Comparison of ENCODE assay signal across 16 cellular contexts in the genomic region with DNA sequence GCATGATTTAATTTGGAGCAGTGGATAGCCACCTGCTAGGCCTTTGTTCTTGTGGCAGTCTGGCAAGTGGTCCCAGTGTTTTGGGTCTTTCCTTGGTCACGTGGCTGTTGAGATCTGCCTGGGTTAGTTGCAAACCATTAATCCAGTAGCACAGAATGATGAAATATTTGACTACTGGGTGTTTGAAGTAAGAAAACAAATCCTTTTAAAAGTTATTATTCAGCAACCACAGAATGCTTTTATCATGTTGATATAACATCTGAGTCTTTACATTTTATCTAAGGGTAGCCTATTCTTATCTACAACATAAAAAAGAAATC.
A peak's percentile ranks its signal among the peaks of the same experiment; 100 is the strongest.
DNase-seq lines count a peak whose midpoint lies in the region; ATAC-seq, FAIRE-seq and TF ChIP-seq lines count a peak whose summit lies in the region.
"Had no signal": no experiment of that assay in that cellular context is flagged by ENCODE, and none has a peak within 500 bp of the region (broad histone marks: within the 10 kb centered on the region; RNA-seq: fewer than 3 reads in every experiment).

No MANE protein-coding gene starts in this region.

- H3K9ac ChIP-seq in HepG2 (ENCODE audit: insufficient read depth, low read depth, low read length) (no peak overlapping the region), mesenchymal stem cell (ENCODE audit: low read length) (no peak overlapping the region)
- H3K9ac ChIP-seq: BLaER1 had no signal

- H3K4me3 ChIP-seq in HepG2 (replicated peaks in 1 of 3; ENCODE audit: insufficient read depth in 1 of 3, low read depth in 2 of 3, low read length in 3 of 3), result no peak overlapping the region
- H3K4me3 ChIP-seq in mesenchymal stem cell (ENCODE audit: insufficient read depth in 1 of 2, low read depth in 1 of 2, low read length in 2 of 2), result no peak overlapping the region
- H3K4me3 ChIP-seq in suprapubic skin, result no peak overlapping the region
- H3K4me3 ChIP-seq: BLaER1, coronary artery, uterus had no signal

- peaks cover 12% of the 10 kb centered on the region for H3K79me1 ChIP-seq in mesenchymal stem cell (replicated peaks; ENCODE audit: low read length, poor library complexity, severe bottlenecking)

- no peak overlapping the region for H3K4ac ChIP-seq in mesenchymal stem cell (ENCODE audit: low read depth in 1 of 2, low read length in 2 of 2)

- no peak overlapping the region for H2AK5ac ChIP-seq in mesenchymal stem cell (ENCODE audit: low read length, severe bottlenecking)

- TF ChIP-seq EP300 in HepG2 (IDR thresholded peaks at IDR 0.05; ENCODE audit: low read depth in 2 of 2, low read length in 2 of 2), result no peak; a peak in 1 of 4 replicates
- no peak for TF ChIP-seq EP300 in HepG2 (CRISPR knock-in tag; IDR thresholded peaks at IDR 0.05; ENCODE audit: borderline replicate concordance)
- TF ChIP-seq EP300 in suprapubic skin (IDR thresholded peaks at IDR 0.05), result no peak

- no peak for FAIRE-seq in HepG2 (lab: Jason Lieb, UNC)

- intact Hi-C loops in HepG2 (cut with micrococcal nuclease; ENCODE audit: unreplicated experiment), result no loop called here

- no peak overlapping the region for H2BK120ac ChIP-seq in mesenchymal stem cell (ENCODE audit: low read depth, low read length)

- no peak overlapping the region for H2BK5ac ChIP-seq in mesenchymal stem cell (ENCODE audit: low read depth, low read length, poor library complexity, severe bottlenecking)

- DNase-seq in DMS 273 (lab: John Stamatoyannopoulos, UW; ENCODE audit: unreplicated experiment), result peak; percentile 84
- peak; percentile 100 for DNase-seq in NCI-H1105 treated with DMSO at 0.1 percent for 48 hours (lab: John Stamatoyannopoulos, UW)
- peak; percentile 97 for DNase-seq in NCI-H446 treated with DMSO at 0.1 percent for 48 hours (lab: John Stamatoyannopoulos, UW)
- peak; percentile 52 for DNase-seq in HepG2 (ENCODE audit: low spot score)
- DNase-seq in mesenchymal stem cell, result no peak
- DNase-seq in suprapubic skin (ENCODE audit: low spot score in 2 of 2), result no peak
- no peak for DNase-seq in activated effector memory CD4-positive, alpha-beta T cell treated with Interleukin-2 at 50 U/mL for 16 hours
- DNase-seq in NOMO-1 (lab: John Stamatoyannopoulos, UW; ENCODE audit: unreplicated experiment in 2 of 2), result no peak
- DNase-seq: activated CD4-positive, alpha-beta T cell treated with anti-CD3 and anti-CD28 coated beads for 48 hours; activated T-cell treated with anti-CD3 and anti-CD28 coated beads, Interleukin-2, amount 50 U/mL, for 24 hours; aorta; head of caudate nucleus; stimulated activated CD4-positive, alpha-beta T cell treated with anti-CD3 and anti-CD28 coated beads, Interleukin-4, amount 100 ng/mL, for 4 hours; uterus had no signal

- TF ChIP-seq RAD21 in HepG2 (CRISPR knock-in tag; IDR thresholded peaks at IDR 0.05), result no peak

- H2BK15ac ChIP-seq in mesenchymal stem cell (ENCODE audit: low read depth, poor library complexity, severe bottlenecking), result no peak overlapping the region

- no peak overlapping the region for H3K23ac ChIP-seq in mesenchymal stem cell (ENCODE audit: low read length in 2 of 2)

- no TSS peak for BruUV-seq in HepG2 (replicated peaks; lab: Mats Ljungman, UMichigan)

- H3K4me2 ChIP-seq in HepG2 (ENCODE audit: low read depth, low read length) (no peak overlapping the region), mesenchymal stem cell (ENCODE audit: low read length, poor library complexity, severe bottlenecking) (no peak overlapping the region)
- H3K4me2 ChIP-seq: BLaER1 had no signal

- H2AFZ ChIP-seq in HepG2 (ENCODE audit: low read length), result no peak overlapping the region
- H2AFZ ChIP-seq in mesenchymal stem cell (ENCODE audit: low read depth, low read length), result no peak overlapping the region

- no peak overlapping the region for H4K91ac ChIP-seq in mesenchymal stem cell (ENCODE audit: low read length)

- no peak for ATAC-seq in HepG2

- no peak overlapping the region for H2BK12ac ChIP-seq in mesenchymal stem cell (ENCODE audit: low read length in 2 of 2)

- H3K36me3 ChIP-seq in HepG2 (replicated peaks in 1 of 2; ENCODE audit: control insufficient read depth in 1 of 2, insufficient read depth in 2 of 2, low read length in 2 of 2), result no peaks in the 10 kb centered on the region
- H3K36me3 ChIP-seq in mesenchymal stem cell (ENCODE audit: control insufficient read depth in 1 of 2, insufficient read depth in 2 of 2, low read depth in 1 of 2, low read length in 2 of 2), result no peaks in the 10 kb centered on the region
- no peaks in the 10 kb centered on the region for H3K36me3 ChIP-seq in suprapubic skin
- H3K36me3 ChIP-seq: BLaER1, uterus had no signal

- H3K4me1 ChIP-seq in HepG2 (ENCODE audit: insufficient read depth, low read length), result peaks cover 30% of the 10 kb centered on the region
- H3K4me1 ChIP-seq in mesenchymal stem cell (ENCODE audit: control insufficient read depth, insufficient read depth, low read depth, low read length), result peaks cover 1% of the 10 kb centered on the region
- peaks cover 28% of the 10 kb centered on the region for H3K4me1 ChIP-seq in suprapubic skin
- H3K4me1 ChIP-seq: BLaER1, uterus had no signal

- no peak overlapping the region for H3K14ac ChIP-seq in mesenchymal stem cell (ENCODE audit: low read length in 2 of 2)

- no peak for TF ChIP-seq POLR2A in HepG2 (IDR thresholded peaks at IDR 0.05; ENCODE audit: insufficient read depth in 1 of 2, low read depth in 2 of 2, low read length in 2 of 2)
- no peak for TF ChIP-seq POLR2A in suprapubic skin (IDR thresholded peaks at IDR 0.05)

- CTCF ChIA-PET in HepG2 (lab: Yijun Ruan, JAX; ENCODE audit: low intra/inter-chr PET ratio, low total read pairs), result no interaction called here

- WGBS in HepG2 (ENCODE audit: low lambda C conversion rate), result 61% methylated on average over 1 of the region's 1 CpG
- no CpG with 5 or more reads among the region's 1 CpG for WGBS in mesenchymal stem cell
- 79% methylated on average over 1 of the region's 1 CpG for WGBS in suprapubic skin

- no peaks in the 10 kb centered on the region for H3K79me2 ChIP-seq in HepG2 (ENCODE audit: insufficient read depth, low read length)

- no peaks in the 10 kb centered on the region for H3K9me3 ChIP-seq in HepG2 (ENCODE audit: low read length)
- no peaks in the 10 kb centered on the region for H3K9me3 ChIP-seq in mesenchymal stem cell (ENCODE audit: control insufficient read depth, low read length)
- no peaks in the 10 kb centered on the region for H3K9me3 ChIP-seq in suprapubic skin
- H3K9me3 ChIP-seq: BLaER1, uterus had no signal

- H3K27me3 ChIP-seq in HepG2 (ENCODE audit: control insufficient read depth in 1 of 2, insufficient read depth in 2 of 2, low read length in 2 of 2), result no peaks in the 10 kb centered on the region
- no peaks in the 10 kb centered on the region for H3K27me3 ChIP-seq in mesenchymal stem cell (ENCODE audit: control insufficient read depth in 1 of 2, insufficient read depth in 1 of 2, low read length in 2 of 2)
- H3K27me3 ChIP-seq in suprapubic skin, result no peaks in the 10 kb centered on the region
- H3K27me3 ChIP-seq: BLaER1, uterus had no signal

- H4K20me1 ChIP-seq in HepG2 (ENCODE audit: insufficient read depth, low read length), result no peaks in the 10 kb centered on the region

- TF ChIP-seq CTCF in HepG2 (CRISPR knock-in tag; IDR thresholded peaks at IDR 0.05), result no peak
- TF ChIP-seq CTCF in suprapubic skin (IDR thresholded peaks at IDR 0.05), result no peak

- in situ Hi-C loops in HepG2 (cut with HindIII; ENCODE audit: extremely low pct_ligation_motif_present, low pct_unique_long_range_greater_than_20kb), result no loop called here

- H3K18ac ChIP-seq in mesenchymal stem cell (ENCODE audit: low read depth in 1 of 2, low read length in 2 of 2), result no peak overlapping the region

- POLR2A ChIA-PET in HepG2 (lab: Yijun Ruan, JAX), result no interaction called here

- H4K8ac ChIP-seq in mesenchymal stem cell (ENCODE audit: low read length), result no peak overlapping the region

- H3K27ac ChIP-seq in HepG2 (ENCODE audit: extremely low read length, insufficient read depth, low read length) (no peak overlapping the region), mesenchymal stem cell (ENCODE audit: low read length, poor library complexity, severe bottlenecking) (no peak overlapping the region), suprapubic skin (no peak overlapping the region)
- H3K27ac ChIP-seq: BLaER1, coronary artery, uterus had no signal

TF ChIP-seq in HepG2, 621 proteins besides CTCF, POLR2A, EP300 and RAD21:
- TF ChIP-seq, protein P1, sequence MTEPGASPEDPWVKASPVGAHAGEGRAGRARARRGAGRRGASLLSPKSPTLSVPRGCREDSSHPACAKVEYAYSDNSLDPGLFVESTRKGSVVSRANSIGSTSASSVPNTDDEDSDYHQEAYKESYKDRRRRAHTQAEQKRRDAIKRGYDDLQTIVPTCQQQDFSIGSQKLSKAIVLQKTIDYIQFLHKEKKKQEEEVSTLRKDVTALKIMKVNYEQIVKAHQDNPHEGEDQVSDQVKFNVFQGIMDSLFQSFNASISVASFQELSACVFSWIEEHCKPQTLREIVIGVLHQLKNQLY (CRISPR knock-in tag; IDR thresholded peaks at IDR 0.05), result no peak
- TF ChIP-seq, protein P2, sequence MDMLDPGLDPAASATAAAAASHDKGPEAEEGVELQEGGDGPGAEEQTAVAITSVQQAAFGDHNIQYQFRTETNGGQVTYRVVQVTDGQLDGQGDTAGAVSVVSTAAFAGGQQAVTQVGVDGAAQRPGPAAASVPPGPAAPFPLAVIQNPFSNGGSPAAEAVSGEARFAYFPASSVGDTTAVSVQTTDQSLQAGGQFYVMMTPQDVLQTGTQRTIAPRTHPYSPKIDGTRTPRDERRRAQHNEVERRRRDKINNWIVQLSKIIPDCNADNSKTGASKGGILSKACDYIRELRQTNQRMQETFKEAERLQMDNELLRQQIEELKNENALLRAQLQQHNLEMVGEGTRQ (IDR thresholded peaks at IDR 0.05; ENCODE audit: low read depth, low read length), result no peak
- TF ChIP-seq, protein P2 (CRISPR knock-in tag; IDR thresholded peaks at IDR 0.05; ENCODE audit: borderline replicate concordance), result peak; percentile 22; the same call in 1 of the 2 replicates
- TF ChIP-seq SOX13 (IDR thresholded peaks at IDR 0.05) (no peak), SOX13 (CRISPR knock-in tag; conservative IDR thresholded peaks at IDR 0.05 in 1 of 2, IDR thresholded peaks at IDR 0.05 in 1 of 2) (0 out of 4 replicates have a peak, but pooled peaks of 1 of the 2 experiments have one; percentile 22), NCOA2 (CRISPR knock-in tag; IDR thresholded peaks at IDR 0.05) (peak; percentile 6; the same call in 1 of the 2 replicates), CEBPB (IDR thresholded peaks at IDR 0.05; ENCODE audit: borderline replicate concordance, low read depth, low read length) (0 out of 2 replicates have a peak, but pooled peaks have one; percentile 25), CEBPG (CRISPR knock-in tag; IDR thresholded peaks at IDR 0.05) (peak; percentile 22; the same call in 1 of the 2 replicates), HOXA5 (CRISPR knock-in tag; IDR thresholded peaks at IDR 0.05) (no peak)

Comparison
In these comparisons a context has a peak if more than half of its experiments do, and no peak if none do; other contexts are left out.
1. DNase-seq: peak in DMS 273 (single experiment), NCI-H1105 treated with DMSO at 0.1 percent for 48 hours (single experiment), NCI-H446 treated with DMSO at 0.1 percent for 48 hours (single experiment) and HepG2 (single experiment); none in mesenchymal stem cell (single experiment), suprapubic skin (0 of 2), activated effector memory CD4-positive, alpha-beta T cell treated with Interleukin-2 at 50 U/mL for 16 hours (single experiment) and NOMO-1 (0 of 2).